Comparison of ENCODE assay signal across 1 cellular context in genomic region chr6:43910638-43911353, GRCh38.
TF ChIP-seq lines count a peak whose summit lies in the region.

No MANE protein-coding gene starts in this region.

TF ChIP-seq in HepG2, 621 proteins besides CTCF, POLR2A, EP300 and RAD21 (continued from another document):
- no peak for TF ChIP-seq HMGXB3 (CRISPR knock-in tag; IDR thresholded peaks at IDR 0.05; ENCODE audit: borderline replicate concordance)
- TF ChIP-seq THAP9 (CRISPR knock-in tag; IDR thresholded peaks at IDR 0.05; ENCODE audit: borderline replicate concordance), result no peak
- TF ChIP-seq REXO4 (CRISPR knock-in tag; IDR thresholded peaks at IDR 0.05; ENCODE audit: borderline replicate concordance), result no peak
- no peak for TF ChIP-seq ZBTB44 (CRISPR knock-in tag; IDR thresholded peaks at IDR 0.05)
- TF ChIP-seq SNAPC5 (CRISPR knock-in tag; IDR thresholded peaks at IDR 0.05; ENCODE audit: borderline replicate concordance), result no peak
- TF ChIP-seq CEBPB (IDR thresholded peaks at IDR 0.05; ENCODE audit: borderline replicate concordance, low read depth, low read length), result peak; percentile 55; the same call in 1 of the 2 replicates
- TF ChIP-seq CAMTA2 (CRISPR knock-in tag; IDR thresholded peaks at IDR 0.05; ENCODE audit: borderline replicate concordance), result no peak
- TF ChIP-seq ZSCAN20 (CRISPR knock-in tag; IDR thresholded peaks at IDR 0.05; ENCODE audit: borderline replicate concordance), result no peak
- no peak for TF ChIP-seq ZNF382 (CRISPR knock-in tag; IDR thresholded peaks at IDR 0.05; ENCODE audit: borderline replicate concordance)
- no peak for TF ChIP-seq ZNF367 (CRISPR knock-in tag; IDR thresholded peaks at IDR 0.05; ENCODE audit: borderline replicate concordance)
- no peak for TF ChIP-seq FUBP1 (CRISPR knock-in tag; IDR thresholded peaks at IDR 0.05; ENCODE audit: borderline replicate concordance)
- TF ChIP-seq RFXANK (CRISPR knock-in tag; IDR thresholded peaks at IDR 0.05), result no peak
- no peak for TF ChIP-seq TARDBP (CRISPR knock-in tag; IDR thresholded peaks at IDR 0.05)
- TF ChIP-seq ATF4 (CRISPR knock-in tag; IDR thresholded peaks at IDR 0.05), result peak in 1 of 2 experiments; percentile 65; a peak in 2 of 4 replicates
- TF ChIP-seq ZFP36L1 (CRISPR knock-in tag; IDR thresholded peaks at IDR 0.05), result no peak
- no peak for TF ChIP-seq ZBTB37 (CRISPR knock-in tag; IDR thresholded peaks at IDR 0.05)
- TF ChIP-seq MED1 (CRISPR knock-in tag; IDR thresholded peaks at IDR 0.05), result peak; percentile 14; the same call in 1 of the 2 replicates
- no peak for TF ChIP-seq ZNF543 (CRISPR knock-in tag; IDR thresholded peaks at IDR 0.05)
- no peak for TF ChIP-seq CHD2 (IDR thresholded peaks at IDR 0.05; ENCODE audit: low read depth, low read length)
- no peak for TF ChIP-seq MEF2D (CRISPR knock-in tag; IDR thresholded peaks at IDR 0.05)
- no peak for TF ChIP-seq ZNF17 (CRISPR knock-in tag; IDR thresholded peaks at IDR 0.05)
- TF ChIP-seq ZNF33B (CRISPR knock-in tag; IDR thresholded peaks at IDR 0.05), result no peak
- no peak for TF ChIP-seq CENPBD1 (CRISPR knock-in tag; IDR thresholded peaks at IDR 0.05; ENCODE audit: borderline replicate concordance, low read depth)
- TF ChIP-seq ZNF232 (CRISPR knock-in tag; IDR thresholded peaks at IDR 0.05; ENCODE audit: borderline replicate concordance), result no peak
- TF ChIP-seq TAF15 (IDR thresholded peaks at IDR 0.05; ENCODE audit: low read depth, low read length, poor library complexity, severe bottlenecking), result no peak
- TF ChIP-seq DNMT1 (CRISPR knock-in tag; IDR thresholded peaks at IDR 0.05), result no peak
- TF ChIP-seq HNRNPUL1 (IDR thresholded peaks at IDR 0.05; ENCODE audit: low read depth, low read length), result no peak
- no peak for TF ChIP-seq ZFP82 (CRISPR knock-in tag; IDR thresholded peaks at IDR 0.05; ENCODE audit: borderline replicate concordance)
- TF ChIP-seq SPEN (CRISPR knock-in tag; IDR thresholded peaks at IDR 0.05; ENCODE audit: low read depth), result no peak
- no peak for TF ChIP-seq NCOR1 (IDR thresholded peaks at IDR 0.05; ENCODE audit: borderline replicate concordance, low read length)
- TF ChIP-seq CEBPG (CRISPR knock-in tag; IDR thresholded peaks at IDR 0.05), result peak; percentile 78
- no peak for TF ChIP-seq ISL2 (CRISPR knock-in tag; IDR thresholded peaks at IDR 0.05)
- peak; percentile 56; the same call in 1 of the 2 replicates for TF ChIP-seq E2F2 (CRISPR knock-in tag; IDR thresholded peaks at IDR 0.05; ENCODE audit: borderline replicate concordance)
- TF ChIP-seq ZKSCAN1 (IDR thresholded peaks at IDR 0.05; ENCODE audit: low read length), result 0 out of 2 replicates have a peak, but pooled peaks have one; percentile 32
- no peak for TF ChIP-seq ZNF652 (CRISPR knock-in tag; IDR thresholded peaks at IDR 0.05; ENCODE audit: borderline replicate concordance, low read depth)
- no peak for TF ChIP-seq ZNF10 (CRISPR knock-in tag; IDR thresholded peaks at IDR 0.05; ENCODE audit: borderline replicate concordance, low read depth)
- TF ChIP-seq POLR2G (IDR thresholded peaks at IDR 0.05; ENCODE audit: low read depth, low read length), result no peak; the same call in 1 of the 2 replicates
- TF ChIP-seq HOXA3 (CRISPR knock-in tag; IDR thresholded peaks at IDR 0.05), result 0 out of 2 replicates have a peak, but pooled peaks have one; percentile 14
- no peak for TF ChIP-seq DNMT3B (CRISPR knock-in tag; conservative IDR thresholded peaks at IDR 0.05)
- TF ChIP-seq SRSF9 (IDR thresholded peaks at IDR 0.05; ENCODE audit: borderline replicate concordance, insufficient read depth, low read depth, low read length, poor library complexity, severe bottlenecking), result no peak
- TF ChIP-seq ZNF781 (CRISPR knock-in tag; IDR thresholded peaks at IDR 0.05; ENCODE audit: borderline replicate concordance, not compliant biosample characterization), result no peak
